In genomic region chr1:108057536-108057935, GRCh38 we compare ENCODE assay signal across 12 cellular contexts.
A peak's percentile ranks its signal among the peaks of the same experiment; 100 is the strongest.
DNase-seq lines count a peak whose midpoint lies in the region; ATAC-seq and TF ChIP-seq lines count a peak whose summit lies in the region.
"Had no signal": no experiment of that assay in that cellular context is flagged by ENCODE, and none has a peak within 500 bp of the region (broad histone marks: within the 10 kb centered on the region; RNA-seq: fewer than 3 reads in every experiment).

No MANE protein-coding gene starts in this region.

- BruUV-seq in MCF 10A (replicated peaks; lab: Mats Ljungman, UMichigan): no TSS peak

- H3K4me1 ChIP-seq in right atrium auricular region: peaks cover 0 to 16% of the 10 kb centered on the region in 2 donors

- H3K36me3 ChIP-seq in right atrium auricular region: no peaks in the 10 kb centered on the region

- H3K9me3 ChIP-seq in right atrium auricular region: peaks cover 6 to 13% of the 10 kb centered on the region in 2 donors

- no peaks in the 10 kb centered on the region for H3K27me3 Mint-ChIP-seq in MCF 10A (ENCODE audit: insufficient read depth, unreplicated experiment)

- no peaks in the 10 kb centered on the region for H3K36me3 Mint-ChIP-seq in MCF 10A (ENCODE audit: insufficient read depth, unreplicated experiment)

- H3K27me3 ChIP-seq in right atrium auricular region: no peaks in the 10 kb centered on the region

- no peak overlapping the region for H3K27ac ChIP-seq in right atrium auricular region

- no peak for DNase-seq in Right ventricle myocardium inferior (ENCODE audit: missing footprints)
- DNase-seq in right atrium auricular region (ENCODE audit: low spot score): no peak
- DNase-seq in MCF 10A (ENCODE audit: unreplicated experiment): peak; percentile 76
- peak; percentile 69 for DNase-seq in left kidney (ENCODE audit: low read depth, low spot score)
- DNase-seq in RKO (ENCODE audit: low spot score): no peak
- no peak for DNase-seq in NCI-H1048 (lab: John Stamatoyannopoulos, UW)
- no peak for DNase-seq in activated T-cell treated with anti-CD3 and anti-CD28 coated beads, Interleukin-2, amount 50 U/mL, for 1 hour
- DNase-seq: activated naive CD4-positive, alpha-beta T cell treated with anti-CD3 and anti-CD28 coated beads for 36 hours; NCI-H1930; stimulated activated CD4-positive, alpha-beta T cell treated with anti-CD3 and anti-CD28 coated beads, Interleukin-4, amount 100 ng/mL, for 4 hours; trophoblast cell had no signal

- peaks cover 9% of the 10 kb centered on the region for H3K9me3 Mint-ChIP-seq in MCF 10A (ENCODE audit: unreplicated experiment)

- no peak overlapping the region for H3K4me3 Mint-ChIP-seq in MCF 10A (ENCODE audit: unreplicated experiment)
- H3K4me3 Mint-ChIP-seq: activated naive CD4-positive, alpha-beta T cell treated with anti-CD3 and anti-CD28 coated beads for 36 hours had no signal

- peak overlapping the region; percentile 14 for H3K27ac Mint-ChIP-seq in MCF 10A (ENCODE audit: low read depth, unreplicated experiment)
- H3K27ac Mint-ChIP-seq: activated naive CD4-positive, alpha-beta T cell treated with anti-CD3 and anti-CD28 coated beads for 36 hours had no signal

- peaks cover 10% of the 10 kb centered on the region for H3K4me1 Mint-ChIP-seq in MCF 10A (ENCODE audit: insufficient read depth, unreplicated experiment)

- CTCF ChIA-PET in MCF 10A (lab: Yijun Ruan, JAX): interaction anchor here (1.6 kb wide), 1 partner anchor 9 kb away, joined by 5 read pairs; no protein-coding TSS in a partner anchor

- TF ChIP-seq CTCF in right atrium auricular region (IDR thresholded peaks at IDR 0.05) (no peak), MCF 10A (IDR thresholded peaks at IDR 0.05; ENCODE audit: unreplicated experiment) (no peak)

- ATAC-seq in Right ventricle myocardium inferior (peak; percentile 47), HG03469 (IDR thresholded peaks at IDR 0.05; ENCODE audit: unreplicated experiment) (no peak)

- POLR2A ChIA-PET in MCF 10A (lab: Yijun Ruan, JAX): interaction anchor here (0.6 to 1.7 kb wide), 2 partner anchors 11 to 12 kb away, joined by 3 to 9 read pairs; no protein-coding TSS in a partner anchor

- intact Hi-C loops in Right ventricle myocardium inferior (cut with DNase I) (loop anchor here (10.0 kb wide), 1 partner anchor 93 kb away; the partner anchor contains the start of gene VAV3), MCF 10A (cut with micrococcal nuclease) (no loop called here)

- H3K4me3 ChIP-seq in right atrium auricular region: no peak overlapping the region

Comparison
In these comparisons a context has a peak if more than half of its experiments do, and no peak if none do; other contexts are left out.
1. DNase-seq: peak in MCF 10A (single experiment) and left kidney (single experiment); none in Right ventricle myocardium inferior (single experiment), right atrium auricular region (single experiment), RKO (single experiment), NCI-H1048 (single experiment) and activated T-cell treated with anti-CD3 and anti-CD28 coated beads, Interleukin-2, amount 50 U/mL, for 1 hour (single experiment).